ENCODE assay signal across 23 cellular contexts in genomic region chr9:103617046-103617445, GRCh38.
"Had no signal": no experiment of that assay in that cellular context is flagged by ENCODE, and none has a peak within 500 bp of the region (broad histone marks: within the 10 kb centered on the region; RNA-seq: fewer than 3 reads in every experiment).

No MANE protein-coding gene starts in this region.

- H3K9me3 Mint-ChIP-seq: type B pancreatic cell had no signal

- H3K27ac Mint-ChIP-seq: activated naive CD4-positive, alpha-beta T cell treated with anti-CD3 and anti-CD28 coated beads, Interleukin-2, amount 10 ng/mL, durations not matched to agents 7 days and 5 days; activated naive CD8-positive, alpha-beta T cell treated with anti-CD3 and anti-CD28 coated beads, Interleukin-2, amount 10 ng/mL, durations not matched to agents 7 days and 5 days; activated T-helper 1 cell treated with anti-CD3 and anti-CD28 coated beads, Interleukin-12 subunit alpha, Interleukin-12 subunit beta, Interleukin-2, Interleukin-4 antibody, amounts not matched to agents 30 ng/mL and 10 ng/mL and 1 ng/mL, durations not matched to agents 14 hours and 24 hours and 36 hours; dendritic cell treated with granulocyte-macrophage colony-stimulating factor and Interleukin-4, amounts not matched to agents 40 ng/mL and 50 ng/mL, for 4 days; memory B cell; natural killer cell; type B pancreatic cell had no signal

- H3K27me3 Mint-ChIP-seq: activated naive CD4-positive, alpha-beta T cell treated with anti-CD3 and anti-CD28 coated beads, Interleukin-2, amount 10 ng/mL, durations not matched to agents 7 days and 5 days; activated naive CD8-positive, alpha-beta T cell treated with anti-CD3 and anti-CD28 coated beads, Interleukin-2, amount 10 ng/mL, durations not matched to agents 7 days and 5 days; dendritic cell treated with granulocyte-macrophage colony-stimulating factor and Interleukin-4, amounts not matched to agents 40 ng/mL and 50 ng/mL, for 4 days; memory B cell; type B pancreatic cell had no signal

- H3K4me1 Mint-ChIP-seq: activated naive CD4-positive, alpha-beta T cell treated with anti-CD3 and anti-CD28 coated beads, Interleukin-2, amount 10 ng/mL, durations not matched to agents 7 days and 5 days; activated naive CD8-positive, alpha-beta T cell treated with anti-CD3 and anti-CD28 coated beads, Interleukin-2, amount 10 ng/mL, durations not matched to agents 7 days and 5 days; memory B cell; natural killer cell had no signal

- DNase-seq: activated CD4-positive, alpha-beta T cell treated with anti-CD3 and anti-CD28 coated beads for 4 hours; activated CD4-positive, alpha-beta T cell treated with anti-CD3 and anti-CD28 coated beads, Interleukin-2, amount 50 U/mL, for 4 hours; activated gamma-delta T cell; activated naive CD4-positive, alpha-beta T cell treated with anti-CD3 and anti-CD28 coated beads, Interleukin-2, amount 10 ng/mL, durations not matched to agents 7 days and 5 days; activated naive CD8-positive, alpha-beta T cell treated with anti-CD3 and anti-CD28 coated beads, Interleukin-2, amount 10 ng/mL, durations not matched to agents 7 days and 5 days; brain microvascular endothelial cell; effector CD4-positive, alpha-beta T cell; foreskin keratinocyte; glutamatergic neuron; islet precursor cell; left colon; natural killer cell; posterior cingulate gyrus; right lobe of liver; stimulated activated CD4-positive, alpha-beta T cell treated with anti-CD3 and anti-CD28 coated beads, Interleukin-2, amount 100 ng/mL, for 48 hours; stimulated activated naive CD4-positive, alpha-beta T cell treated with Interleukin-2 at 50 U/mL for 16 hours; uterus had no signal

- H3K27ac ChIP-seq: brain microvascular endothelial cell, esophagus muscularis mucosa, foreskin keratinocyte, right lobe of liver, uterus, VCaP had no signal

- H3K4me3 Mint-ChIP-seq: activated naive CD4-positive, alpha-beta T cell treated with anti-CD3 and anti-CD28 coated beads, Interleukin-2, amount 10 ng/mL, durations not matched to agents 7 days and 5 days; activated naive CD8-positive, alpha-beta T cell treated with anti-CD3 and anti-CD28 coated beads, Interleukin-2, amount 10 ng/mL, durations not matched to agents 7 days and 5 days; activated T-helper 1 cell treated with anti-CD3 and anti-CD28 coated beads, Interleukin-12 subunit alpha, Interleukin-12 subunit beta, Interleukin-2, Interleukin-4 antibody, amounts not matched to agents 30 ng/mL and 10 ng/mL and 1 ng/mL, durations not matched to agents 14 hours and 24 hours and 36 hours; dendritic cell treated with granulocyte-macrophage colony-stimulating factor and Interleukin-4, amounts not matched to agents 40 ng/mL and 50 ng/mL, for 4 days; memory B cell; natural killer cell; type B pancreatic cell had no signal

- H3K36me3 Mint-ChIP-seq: activated naive CD4-positive, alpha-beta T cell treated with anti-CD3 and anti-CD28 coated beads, Interleukin-2, amount 10 ng/mL, durations not matched to agents 7 days and 5 days; activated naive CD8-positive, alpha-beta T cell treated with anti-CD3 and anti-CD28 coated beads, Interleukin-2, amount 10 ng/mL, durations not matched to agents 7 days and 5 days; memory B cell; natural killer cell; type B pancreatic cell had no signal
